20 cellular contexts compared by ENCODE assay signal in genomic region chr2:9420495-9420894, GRCh38. TPM values are rescaled to one million over a fixed set of nuclear protein-coding genes. Genes with fewer than 3 reads are reported as not detected.
DNase-seq lines count a peak whose midpoint lies in the region; ATAC-seq and TF ChIP-seq lines count a peak whose summit lies in the region.
"Had no signal": no experiment of that assay in that cellular context is flagged by ENCODE, and none has a peak within 500 bp of the region (broad histone marks: within the 10 kb centered on the region; RNA-seq: fewer than 3 reads in every experiment).

No MANE protein-coding gene starts in this region.

- no peak overlapping the region for H2AFZ ChIP-seq in Loucy (ENCODE audit: low read length)

- no peak for ATAC-seq in GM19324 (IDR thresholded peaks at IDR 0.05; ENCODE audit: low FRiP score, unreplicated experiment)
- ATAC-seq: foreskin keratinocyte; right cardiac atrium; stimulated activated naive CD8-positive, alpha-beta T cell treated with anti-CD3 and anti-CD28 coated beads, Interleukin-15, Interleukin-2, amounts not matched to agents 100 U/mL and 50 U/mL, for 24 hours; upper lobe of right lung had no signal

- H3K36me3 Mint-ChIP-seq in activated naive CD4-positive, alpha-beta T cell treated with anti-CD3 and anti-CD28 coated beads for 36 hours (ENCODE audit: low read depth), result peaks cover 33% of the 10 kb centered on the region
- H3K36me3 Mint-ChIP-seq in chondrocyte (ENCODE audit: low read depth) (peaks cover 4% of the 10 kb centered on the region), osteocyte (ENCODE audit: unreplicated experiment) (peaks cover 16% of the 10 kb centered on the region)

- peaks cover 10% of the 10 kb centered on the region for H4K20me1 ChIP-seq in Loucy (ENCODE audit: insufficient read depth, low read length, poor library complexity, severe bottlenecking)

- H3K9ac ChIP-seq in Loucy (ENCODE audit: low read depth, low read length, poor library complexity, severe bottlenecking), result no peak overlapping the region

- H3K4me1 ChIP-seq in Loucy (ENCODE audit: insufficient read depth, low read length, poor library complexity, severe bottlenecking), result peaks cover 31% of the 10 kb centered on the region

- H3K4me2 ChIP-seq in Loucy (ENCODE audit: low read depth, low read length, poor library complexity, severe bottlenecking), result peak overlapping the region; percentile 29

- no peak overlapping the region for H3K4me3 ChIP-seq in Loucy (ENCODE audit: low read length, poor library complexity, severe bottlenecking)
- H3K4me3 ChIP-seq: MG63, upper lobe of right lung had no signal

- H3F3A ChIP-seq in Loucy (ENCODE audit: low read depth), result no peaks in the 10 kb centered on the region

- H3K79me2 ChIP-seq in Loucy (ENCODE audit: insufficient read depth, low read length), result peaks cover 61% of the 10 kb centered on the region

- peak overlapping the region; percentile 22 for H3K4me3 Mint-ChIP-seq in activated naive CD4-positive, alpha-beta T cell treated with anti-CD3 and anti-CD28 coated beads for 36 hours
- H3K4me3 Mint-ChIP-seq in chondrocyte (ENCODE audit: unreplicated experiment) (no peak overlapping the region), osteocyte (ENCODE audit: unreplicated experiment) (peak overlapping the region; percentile 23)

- H3K27me3 Mint-ChIP-seq in activated naive CD4-positive, alpha-beta T cell treated with anti-CD3 and anti-CD28 coated beads for 36 hours (ENCODE audit: low read depth), result no peaks in the 10 kb centered on the region
- H3K27me3 Mint-ChIP-seq in chondrocyte (ENCODE audit: low read depth) (no peaks in the 10 kb centered on the region), osteocyte (ENCODE audit: unreplicated experiment) (no peaks in the 10 kb centered on the region)

- H3K9me3 ChIP-seq in Loucy (ENCODE audit: insufficient read depth, low read depth, low read length), result no peaks in the 10 kb centered on the region
- H3K9me3 ChIP-seq: MG63, upper lobe of right lung had no signal

- TF ChIP-seq CTCF in Loucy (conservative IDR thresholded peaks at IDR 0.05; ENCODE audit: low read length), result no peak
- no peak for TF ChIP-seq CTCF in chondrocyte (IDR thresholded peaks at IDR 0.05)
- TF ChIP-seq CTCF in osteocyte (IDR thresholded peaks at IDR 0.05), result no peak

- no peaks in the 10 kb centered on the region for H3K9me2 ChIP-seq in Loucy (replicated peaks; ENCODE audit: low read depth, low read length)

- CTCF ChIA-PET in activated naive CD4-positive, alpha-beta T cell treated with anti-CD3 and anti-CD28 coated beads for 36 hours (lab: Charles Lee), result no interaction called here

- no peak for DNase-seq in activated naive CD4-positive, alpha-beta T cell treated with anti-CD3 and anti-CD28 coated beads for 36 hours
- DNase-seq in activated naive CD4-positive, alpha-beta T cell treated with anti-CD3 and anti-CD28 coated beads, Interleukin-2, amount 50 U/mL, for 16 hours, result no peak
- DNase-seq in chondrocyte (ENCODE audit: low spot score) (no peak), osteocyte (ENCODE audit: extremely low spot score, unreplicated experiment) (no peak), D341Med (ENCODE audit: low spot score) (no peak), NCI-H526 (lab: John Stamatoyannopoulos, UW) (no peak)
- DNase-seq: ACHN; activated CD8-positive, alpha-beta memory T cell treated with anti-CD3 and anti-CD28 coated beads for 24 hours; activated effector memory CD4-positive, alpha-beta T cell treated with Interleukin-2 at 50 U/mL for 16 hours; cortex of kidney; foreskin keratinocyte; MG63; NCI-H1694; NCI-H446 treated with DMSO at 0.1 percent for 48 hours; occipital lobe; right cardiac atrium; stimulated activated naive CD8-positive, alpha-beta T cell treated with anti-CD3 and anti-CD28 coated beads, Interleukin-15, Interleukin-2, amounts not matched to agents 100 U/mL and 50 U/mL, for 24 hours; upper lobe of right lung had no signal

- H3K4me1 Mint-ChIP-seq in activated naive CD4-positive, alpha-beta T cell treated with anti-CD3 and anti-CD28 coated beads for 36 hours (ENCODE audit: low read depth), result peaks cover 51% of the 10 kb centered on the region
- H3K4me1 Mint-ChIP-seq in chondrocyte (ENCODE audit: low read depth) (peaks cover 39% of the 10 kb centered on the region), osteocyte (ENCODE audit: unreplicated experiment) (peaks cover 21% of the 10 kb centered on the region)

- no peak overlapping the region for H3K27ac Mint-ChIP-seq in activated naive CD4-positive, alpha-beta T cell treated with anti-CD3 and anti-CD28 coated beads for 36 hours
- H3K27ac Mint-ChIP-seq in chondrocyte (ENCODE audit: unreplicated experiment) (peak overlapping the region; percentile 19), osteocyte (ENCODE audit: unreplicated experiment) (peak overlapping the region; percentile 5)

- H3K36me3 ChIP-seq in Loucy (ENCODE audit: insufficient read depth, low read length), result no peaks in the 10 kb centered on the region

- intact Hi-C loops in activated naive CD4-positive, alpha-beta T cell treated with anti-CD3 and anti-CD28 coated beads for 36 hours (cut with micrococcal nuclease), result loop anchor here (5.0 kb wide), 5 partner anchors 278 to 738 kb away; partner anchors contain the start of genes ID2 and MBOAT2

- H3K27me3 ChIP-seq in Loucy (ENCODE audit: insufficient read depth, low read length, poor library complexity, severe bottlenecking), result no peaks in the 10 kb centered on the region
- H3K27me3 ChIP-seq: foreskin keratinocyte, MG63, upper lobe of right lung had no signal

- no peaks in the 10 kb centered on the region for H3K9me3 Mint-ChIP-seq in activated naive CD4-positive, alpha-beta T cell treated with anti-CD3 and anti-CD28 coated beads for 36 hours
- H3K9me3 Mint-ChIP-seq in chondrocyte (ENCODE audit: low read depth), result no peaks in the 10 kb centered on the region
- H3K9me3 Mint-ChIP-seq in osteocyte (ENCODE audit: unreplicated experiment), result no peaks in the 10 kb centered on the region

RNA-seq across cellular contexts. Expression of gene ITGB1BP1, which starts 2.8 kb away (rescaled TPM):
- 10 to 100 TPM; 97.2 to 97.4 TPM for total RNA-seq in activated naive CD4-positive, alpha-beta T cell treated with anti-CD3 and anti-CD28 coated beads for 36 hours
- total RNA-seq in chondrocyte, result 99.8 to 126 TPM (median 117 TPM) in 3 replicates
- 91.8 and 98.0 TPM in 2 replicates for total RNA-seq in osteocyte

RNA-seq across cellular contexts. Expression of gene CPSF3, which starts 3.0 kb away (rescaled TPM):
- total RNA-seq in activated naive CD4-positive, alpha-beta T cell treated with anti-CD3 and anti-CD28 coated beads for 36 hours, result 10 to 100 TPM; 64.5 to 65.7 TPM
- total RNA-seq in chondrocyte, result 23.3 to 31.3 TPM (median 24.9 TPM) in 3 replicates
- 27.7 and 28.8 TPM in 2 replicates for total RNA-seq in osteocyte

RNA-seq across cellular contexts. Expression of gene IAH1, which starts 53.9 kb away (rescaled TPM):
- total RNA-seq in activated naive CD4-positive, alpha-beta T cell treated with anti-CD3 and anti-CD28 coated beads for 36 hours, result 10 to 100 TPM; 65.4 to 70.2 TPM
- total RNA-seq in chondrocyte (66.6 to 72.9 TPM (median 67.8 TPM) in 3 replicates), osteocyte (68.7 and 71.6 TPM in 2 replicates)
